In the genomic region with DNA sequence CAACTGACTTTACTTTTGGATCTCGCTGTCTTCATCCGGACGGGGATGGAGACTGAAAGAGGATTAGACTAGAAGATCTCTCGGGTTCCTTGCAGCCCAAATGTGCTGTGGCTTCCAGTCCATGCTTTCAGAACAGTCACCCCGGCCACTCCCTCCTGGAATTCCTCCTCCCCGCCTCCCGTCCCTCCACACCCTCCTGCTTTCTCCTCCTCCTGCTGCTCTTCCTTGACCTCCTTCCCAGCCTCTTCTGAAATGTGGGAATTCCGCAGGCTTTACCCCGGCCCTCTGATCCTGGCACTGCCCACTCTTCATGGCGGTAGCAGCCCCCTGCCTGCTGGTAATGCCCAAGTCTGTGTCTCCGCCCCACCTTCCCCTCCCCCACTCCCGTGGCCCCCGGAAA, we compare ENCODE assay signal across 8 cellular contexts. TPM values are rescaled to one million over a fixed set of nuclear protein-coding genes. Genes with fewer than 3 reads are reported as not detected.
DNase-seq lines count a peak whose midpoint lies in the region; ATAC-seq, FAIRE-seq and TF ChIP-seq lines count a peak whose summit lies in the region.
"Not testable (repeated sequence)": the region's sequence is repeated elsewhere in the genome, so short reads cannot be mapped to it uniquely, and the experiment has no call there.
"Had no signal": no experiment of that assay in that cellular context is flagged by ENCODE, and none has a peak within 500 bp of the region (broad histone marks: within the 10 kb centered on the region; RNA-seq: fewer than 3 reads in every experiment).

No MANE protein-coding gene starts in this region.

- H3K9me3 ChIP-seq in HepG2 (ENCODE audit: low read length); trophoblast cell (ENCODE audit: insufficient read depth, low read depth, low read length): not testable (repeated sequence)

- not testable (repeated sequence) for H3K27me3 ChIP-seq in HepG2 (ENCODE audit: control insufficient read depth in 1 of 2, insufficient read depth in 2 of 2, low read length in 2 of 2); trophoblast cell (ENCODE audit: insufficient read depth, low read length)

- H3K14ac ChIP-seq in trophoblast cell (ENCODE audit: low read length), result not testable (repeated sequence)

- CTCF ChIA-PET in HepG2 (lab: Yijun Ruan, JAX; ENCODE audit: low intra/inter-chr PET ratio, low total read pairs), result not testable (repeated sequence)

- DNase-seq in Daoy (ENCODE audit: low read depth) (peak; percentile 67), ecto neural progenitor cell (ENCODE audit: low spot score) (peak; percentile 61), trophoblast cell (peak; percentile 20 to 44)
- DNase-seq in Right ventricle myocardium inferior (ENCODE audit: missing footprints); HepG2 (ENCODE audit: low spot score): not testable (repeated sequence)

- not testable (repeated sequence) for H4K12ac ChIP-seq in trophoblast cell (ENCODE audit: low read depth, low read length)

- in situ Hi-C loops in HepG2 (cut with HindIII; ENCODE audit: extremely low pct_ligation_motif_present, low pct_unique_long_range_greater_than_20kb), result not testable (repeated sequence)

- H3K18ac ChIP-seq in trophoblast cell (ENCODE audit: low read length), result not testable (repeated sequence)

- H3K9ac ChIP-seq in HepG2 (ENCODE audit: insufficient read depth, low read depth, low read length); trophoblast cell (ENCODE audit: low read length): not testable (repeated sequence)

- H2BK12ac ChIP-seq in trophoblast cell (ENCODE audit: low read length), result not testable (repeated sequence)

- FAIRE-seq in HepG2 (lab: Jason Lieb, UNC), result not testable (repeated sequence)

- H3K27ac ChIP-seq in HepG2 (ENCODE audit: extremely low read length, insufficient read depth, low read length); trophoblast cell (ENCODE audit: low read depth, low read length): not testable (repeated sequence)

- peak; percentile 46 for ATAC-seq in Right ventricle myocardium inferior
- not testable (repeated sequence) for ATAC-seq in HepG2

- H3K4me1 ChIP-seq in HepG2 (ENCODE audit: insufficient read depth, low read length), result peaks cover 58% of the 10 kb centered on the region
- peaks cover 18 to 19% of the 10 kb centered on the region in 2 experiments for H3K4me1 ChIP-seq in trophoblast cell (ENCODE audit: control insufficient read depth in 1 of 2, insufficient read depth in 2 of 2, low read length in 2 of 2)

- H2BK5ac ChIP-seq in trophoblast cell (ENCODE audit: low read depth, low read length, poor library complexity), result not testable (repeated sequence)

- H2BK120ac ChIP-seq in trophoblast cell (ENCODE audit: insufficient read depth, low read length, poor library complexity), result not testable (repeated sequence)

- H2AK5ac ChIP-seq in trophoblast cell (ENCODE audit: low read length), result not testable (repeated sequence)

- not testable (repeated sequence) for H4K91ac ChIP-seq in trophoblast cell (ENCODE audit: low read depth, low read length)

- H3K4me2 ChIP-seq in HepG2 (ENCODE audit: low read depth, low read length) (0 out of 2 replicates have a peak overlapping the region, but pooled peaks have one; percentile 5), trophoblast cell (ENCODE audit: low read length) (peak overlapping the region; percentile 31)

- not testable (repeated sequence) for H4K20me1 ChIP-seq in HepG2 (ENCODE audit: insufficient read depth, low read length)

- not testable (repeated sequence) for TF ChIP-seq RAD21 in Ishikawa (IDR thresholded peaks at IDR 0.05; ENCODE audit: low read depth); HepG2 (CRISPR knock-in tag; IDR thresholded peaks at IDR 0.05)

- not testable (repeated sequence) for H2AFZ ChIP-seq in HepG2 (ENCODE audit: low read length); trophoblast cell (ENCODE audit: insufficient read depth, low read length, poor library complexity)

- WGBS in HepG2 (ENCODE audit: low lambda C conversion rate), result 67% methylated on average over 13 of the region's 13 CpGs
- no CpG with 5 or more reads among the region's 13 CpGs for WGBS in trophoblast cell (ENCODE audit: extremely low coverage, insufficient coverage, insufficient read length)

- H3K79me1 ChIP-seq in trophoblast cell (ENCODE audit: low read length), result not testable (repeated sequence)

- POLR2A ChIA-PET in HepG2 (lab: Yijun Ruan, JAX), result not testable (repeated sequence)

- not testable (repeated sequence) for TF ChIP-seq POLR2A in HepG2 (IDR thresholded peaks at IDR 0.05; ENCODE audit: insufficient read depth in 1 of 2, low read depth in 2 of 2, low read length in 2 of 2)

- not testable (repeated sequence) for H3K4ac ChIP-seq in trophoblast cell (ENCODE audit: low read depth, low read length)

- H3K23ac ChIP-seq in trophoblast cell (ENCODE audit: low read length), result not testable (repeated sequence)

- TF ChIP-seq EP300 in Ishikawa (IDR thresholded peaks at IDR 0.05; ENCODE audit: borderline replicate concordance); HepG2 (IDR thresholded peaks at IDR 0.05; ENCODE audit: low read depth in 2 of 2, low read length in 2 of 2); HepG2 (CRISPR knock-in tag; IDR thresholded peaks at IDR 0.05; ENCODE audit: borderline replicate concordance): not testable (repeated sequence)

- intact Hi-C loops in Right ventricle myocardium inferior (cut with DNase I), result not testable (repeated sequence)
- intact Hi-C loops in HepG2 (cut with micrococcal nuclease; ENCODE audit: unreplicated experiment), result loop anchor here (5.0 to 10.0 kb wide), 2 partner anchors 75 to 718 kb away; no protein-coding TSS in a partner anchor

- peak overlapping the region; percentile 23; the same call in 1 of the 2 replicates for H3K4me3 ChIP-seq in WI38 (ENCODE audit: low read depth, low read length)
- not testable (repeated sequence) for H3K4me3 ChIP-seq in HepG2 (replicated peaks in 1 of 3; ENCODE audit: insufficient read depth in 1 of 3, low read depth in 2 of 3, low read length in 3 of 3); trophoblast cell (ENCODE audit: low read depth, low read length)

- H3K79me2 ChIP-seq in HepG2 (ENCODE audit: insufficient read depth, low read length); trophoblast cell (ENCODE audit: control insufficient read depth, insufficient read depth, low read length, poor library complexity): not testable (repeated sequence)

- not testable (repeated sequence) for H4K8ac ChIP-seq in trophoblast cell (ENCODE audit: low read depth, low read length)

- BruUV-seq in HepG2 (replicated peaks; lab: Mats Ljungman, UMichigan), result not testable (repeated sequence)

- TF ChIP-seq CTCF in WI38 (IDR thresholded peaks at IDR 0.05; ENCODE audit: low read depth, low read length); HepG2 (CRISPR knock-in tag; IDR thresholded peaks at IDR 0.05): not testable (repeated sequence)

- not testable (repeated sequence) for H3K36me3 ChIP-seq in HepG2 (replicated peaks in 1 of 2; ENCODE audit: control insufficient read depth in 1 of 2, insufficient read depth in 2 of 2, low read length in 2 of 2); trophoblast cell (ENCODE audit: control insufficient read depth in 1 of 2, insufficient read depth in 2 of 2, low read length in 2 of 2)

RNA-seq across cellular contexts. Expression of gene RPP40, which starts 28.9 kb away (rescaled TPM):
- total RNA-seq in Daoy (2014; rRNA removed; shearing (Covaris generic)), result 81.5 and 89.5 TPM in 2 replicates
- total RNA-seq in Right ventricle myocardium inferior (4.2 TPM), HepG2 (2016; rRNA removed; fragmentation: Illumina TruSeq; extraction: Trizol) (41.2 and 64.0 TPM in 2 replicates)
- total RNA-seq in HepG2 (2016; cell fraction: cytosol; rRNA removed; fragmentation: Illumina TruSeq; extraction: Trizol; ENCODE audit: low read depth), result 6.2 and 9.4 TPM in 2 replicates
- total RNA-seq in HepG2 (2016; cell fraction: insoluble cytoplasmic fraction; rRNA removed; fragmentation: Illumina TruSeq; extraction: Trizol), result 44.8 and 65.5 TPM in 2 replicates
- 13.3 and 13.7 TPM in 2 replicates for total RNA-seq in HepG2 (2016; cell fraction: membrane; rRNA removed; fragmentation: Illumina TruSeq; extraction: Trizol)
- total RNA-seq in HepG2 (2016; cell fraction: nucleus; rRNA removed; fragmentation: Illumina TruSeq; extraction: Trizol), result 22.1 and 24.0 TPM in 2 replicates
- polyA plus RNA-seq in HepG2 (2011; rRNA removed), result 18.0 and 19.4 TPM in 2 replicates
- 7.7 and 14.3 TPM in 2 replicates for polyA plus RNA-seq in HepG2 (2011; cell fraction: cytosol; rRNA removed)
- 6.5 and 6.6 TPM in 2 replicates for polyA plus RNA-seq in HepG2 (2011; cell fraction: nucleus; rRNA removed)
- polyA plus RNA-seq in HepG2 (2012), result 26.7 and 29.8 TPM in 2 replicates
- 15.4 and 17.1 TPM in 2 replicates for polyA plus RNA-seq in HepG2 (2016; cell fraction: cytosol; fragmentation: Illumina TruSeq; extraction: Trizol; ENCODE audit: low read depth)
- polyA plus RNA-seq in HepG2 (2016; cell fraction: insoluble cytoplasmic fraction; fragmentation: Illumina TruSeq; extraction: Trizol; ENCODE audit: low read depth), result 66.0 and 77.9 TPM in 2 replicates
- 17.5 and 18.0 TPM in 2 replicates for polyA plus RNA-seq in HepG2 (2016; cell fraction: membrane; fragmentation: Illumina TruSeq; extraction: Trizol; ENCODE audit: low read depth)
- polyA plus RNA-seq in HepG2 (2016; cell fraction: nucleus; fragmentation: Illumina TruSeq; extraction: Trizol; ENCODE audit: insufficient read depth, low read depth), result 29.6 and 31.9 TPM in 2 replicates
- polyA minus RNA-seq in HepG2 (2011; rRNA and poly(A)+ RNA removed; ENCODE audit: low replicate concordance), result 9.4 and 13.4 TPM in 2 replicates
- polyA minus RNA-seq in HepG2 (2011; cell fraction: cytosol; rRNA and poly(A)+ RNA removed), result 6.6 and 7.6 TPM in 2 replicates
- polyA minus RNA-seq in HepG2 (2011; cell fraction: nucleus; rRNA and poly(A)+ RNA removed), result 24.3 and 26.1 TPM in 2 replicates
- 7.8 and 8.0 TPM in 2 replicates for polyA plus RNA-seq in trophoblast cell (2013)

RNA-seq across cellular contexts. Expression of gene PPP1R3G, which starts 52.4 kb away (rescaled TPM):
- 0.18 and 0.23 TPM in 2 replicates for total RNA-seq in Daoy (2014; rRNA removed; shearing (Covaris generic))
- total RNA-seq in Right ventricle myocardium inferior (13.1 TPM), HepG2 (2016; rRNA removed; fragmentation: Illumina TruSeq; extraction: Trizol) (0.56 and 1.2 TPM in 2 replicates)
- 0.18 and 0.20 TPM in 2 replicates for total RNA-seq in HepG2 (2016; cell fraction: cytosol; rRNA removed; fragmentation: Illumina TruSeq; extraction: Trizol; ENCODE audit: low read depth)
- 0.61 and 1.0 TPM in 2 replicates for total RNA-seq in HepG2 (2016; cell fraction: insoluble cytoplasmic fraction; rRNA removed; fragmentation: Illumina TruSeq; extraction: Trizol)
- total RNA-seq in HepG2 (2016; cell fraction: membrane; rRNA removed; fragmentation: Illumina TruSeq; extraction: Trizol), result 0.52 and 0.74 TPM in 2 replicates
- total RNA-seq in HepG2 (2016; cell fraction: nucleus; rRNA removed; fragmentation: Illumina TruSeq; extraction: Trizol), result 0.88 and 1.0 TPM in 2 replicates
- 1.3 and 1.8 TPM in 2 replicates for polyA plus RNA-seq in HepG2 (2011; rRNA removed)
- 1.5 and 1.9 TPM in 2 replicates for polyA plus RNA-seq in HepG2 (2011; cell fraction: cytosol; rRNA removed)
- 3.4 and 3.6 TPM in 2 replicates for polyA plus RNA-seq in HepG2 (2011; cell fraction: nucleus; rRNA removed)
- 2.0 and 2.2 TPM in 2 replicates for polyA plus RNA-seq in HepG2 (2012)
- polyA plus RNA-seq in HepG2 (2016; cell fraction: cytosol; fragmentation: Illumina TruSeq; extraction: Trizol; ENCODE audit: low read depth), result 0.11 TPM in 2 replicates
- 0.44 and 0.60 TPM in 2 replicates for polyA plus RNA-seq in HepG2 (2016; cell fraction: insoluble cytoplasmic fraction; fragmentation: Illumina TruSeq; extraction: Trizol; ENCODE audit: low read depth)
- polyA plus RNA-seq in HepG2 (2016; cell fraction: membrane; fragmentation: Illumina TruSeq; extraction: Trizol; ENCODE audit: low read depth), result 0.29 and 0.52 TPM in 2 replicates
- polyA plus RNA-seq in HepG2 (2016; cell fraction: nucleus; fragmentation: Illumina TruSeq; extraction: Trizol; ENCODE audit: insufficient read depth, low read depth), result 0.61 and 0.77 TPM in 2 replicates
- polyA minus RNA-seq in HepG2 (2011; rRNA and poly(A)+ RNA removed; ENCODE audit: low replicate concordance), result 0.14 and 3.0 TPM in 2 replicates
- polyA minus RNA-seq in HepG2 (2011; cell fraction: cytosol; rRNA and poly(A)+ RNA removed), result 2.1 and 2.3 TPM in 2 replicates
- 4.5 and 4.8 TPM in 2 replicates for polyA minus RNA-seq in HepG2 (2011; cell fraction: nucleus; rRNA and poly(A)+ RNA removed)
- polyA plus RNA-seq in trophoblast cell (2013), result 0.40 and 0.41 TPM in 2 replicates
- polyA plus RNA-seq: immature natural killer cell had no signal
